Comparison of ENCODE assay signal across 8 cellular contexts in genomic region chr15:90265271-90266060, GRCh38.
A peak's percentile ranks its signal among the peaks of the same experiment; 100 is the strongest.
DNase-seq lines count a peak whose midpoint lies in the region; ATAC-seq lines count a peak whose summit lies in the region.

Gene NGRN (plus strand): TSS chr15:90265672. CDS start chr15:90265713, 41 bp downstream.

- no peaks in the 10 kb centered on the region for H3K27me3 Mint-ChIP-seq in activated naive CD4-positive, alpha-beta T cell treated with anti-CD3 and anti-CD28 coated beads, Interleukin-2, amount 10 ng/mL, durations not matched to agents 7 days and 5 days

- H3K4me3 ChIP-seq in GM08714 (ENCODE audit: low read length), result peak within 1 kb of the TSS; percentile 74
- peak within 1 kb of the TSS; percentile 89 for H3K4me3 ChIP-seq in SK-N-MC

- peak; percentile 88 for ATAC-seq in HG02588 (IDR thresholded peaks at IDR 0.05; ENCODE audit: unreplicated experiment)

- CTCF ChIA-PET in activated naive CD4-positive, alpha-beta T cell treated with anti-CD3 and anti-CD28 coated beads, Interleukin-2, amount 10 ng/mL, durations not matched to agents 7 days and 5 days (lab: Charles Lee), result interaction anchor here (1.1 kb wide), 1 partner anchor 32 kb away, joined by 3 read pairs; the partner anchor contains the start of genes CIB1 and GDPGP1

- H3K9me3 ChIP-seq in SK-N-MC (ENCODE audit: low read depth, low read length), result no peaks in the 10 kb centered on the region

- H3K4me3 Mint-ChIP-seq in activated naive CD4-positive, alpha-beta T cell treated with anti-CD3 and anti-CD28 coated beads, Interleukin-2, amount 10 ng/mL, durations not matched to agents 7 days and 5 days, result peak within 1 kb of the TSS; percentile 95

- H3K36me3 Mint-ChIP-seq in activated naive CD4-positive, alpha-beta T cell treated with anti-CD3 and anti-CD28 coated beads, Interleukin-2, amount 10 ng/mL, durations not matched to agents 7 days and 5 days, result peaks cover 24% of the 10 kb centered on the region

- DNase-seq in NCI-H1048 (lab: John Stamatoyannopoulos, UW) (peak; percentile 80), SK-N-MC (ENCODE audit: low read depth, low spot score) (peak; percentile 42), germinal center (ENCODE audit: low spot score) (peak; percentile 85), non-pigmented ciliary epithelial cell (ENCODE audit: low read depth) (peak; percentile 59), substantia nigra (lab: John Stamatoyannopoulos, UW) (peak; percentile 63 to 95 (median 89))
- peak; percentile 96 for DNase-seq in activated naive CD4-positive, alpha-beta T cell treated with anti-CD3 and anti-CD28 coated beads, Interleukin-2, amount 10 ng/mL, durations not matched to agents 7 days and 5 days

- no peaks in the 10 kb centered on the region for H3K9me3 Mint-ChIP-seq in activated naive CD4-positive, alpha-beta T cell treated with anti-CD3 and anti-CD28 coated beads, Interleukin-2, amount 10 ng/mL, durations not matched to agents 7 days and 5 days

- H3K27ac ChIP-seq in SK-N-MC (peak within 1 kb of the TSS; percentile 77), substantia nigra (ENCODE audit: low read depth, low read length, poor library complexity, severe bottlenecking) (peak within 1 kb of the TSS; percentile 94)

- H3K27ac Mint-ChIP-seq in activated naive CD4-positive, alpha-beta T cell treated with anti-CD3 and anti-CD28 coated beads, Interleukin-2, amount 10 ng/mL, durations not matched to agents 7 days and 5 days, result peak within 1 kb of the TSS; percentile 98

- peaks cover 49% of the 10 kb centered on the region for H3K4me1 Mint-ChIP-seq in activated naive CD4-positive, alpha-beta T cell treated with anti-CD3 and anti-CD28 coated beads, Interleukin-2, amount 10 ng/mL, durations not matched to agents 7 days and 5 days

- H3K36me3 ChIP-seq in SK-N-MC (ENCODE audit: insufficient read depth, low read length), result peaks cover 31% of the 10 kb centered on the region

- H3K9ac ChIP-seq in SK-N-MC (ENCODE audit: insufficient read length), result peak within 1 kb of the TSS; percentile 86

Comparison
In these comparisons a context has a peak if more than half of its experiments do, and no peak if none do; other contexts are left out.
1. Peak in every context shown above with its lines: DNase-seq, ATAC-seq, H3K4me3 ChIP-seq and H3K27ac ChIP-seq.
2. DNase-seq: peak in every context shown above with its lines; median percentile 96 in activated naive CD4-positive, alpha-beta T cell treated with anti-CD3 and anti-CD28 coated beads, Interleukin-2, amount 10 ng/mL, durations not matched to agents 7 days and 5 days; 89 in substantia nigra; 85 in germinal center; 80 in NCI-H1048; 59 in non-pigmented ciliary epithelial cell; 42 in SK-N-MC.